19 cellular contexts compared by ENCODE assay signal in genomic region chr13:33454844-33455256, GRCh38.
DNase-seq lines count a peak whose midpoint lies in the region; ATAC-seq and TF ChIP-seq lines count a peak whose summit lies in the region.
"Had no signal": no experiment of that assay in that cellular context is flagged by ENCODE, and none has a peak within 500 bp of the region (broad histone marks: within the 10 kb centered on the region; RNA-seq: fewer than 3 reads in every experiment).

No MANE protein-coding gene starts in this region.

- H3K9ac ChIP-seq in mammary epithelial cell (ENCODE audit: insufficient read depth, low read length) (no peak overlapping the region), mesenchymal stem cell (ENCODE audit: low read length) (peak overlapping the region; percentile 77)

- no TSS peak for BruUV-seq in mammary epithelial cell (replicated peaks; lab: Mats Ljungman, UMichigan)

- H2BK12ac ChIP-seq in mesenchymal stem cell (ENCODE audit: low read length in 2 of 2) = no peak overlapping the region

- H3K27ac ChIP-seq in mammary epithelial cell (ENCODE audit: insufficient read depth, low read depth, low read length) (no peak overlapping the region), mesenchymal stem cell (ENCODE audit: low read length, poor library complexity, severe bottlenecking) (no peak overlapping the region), thoracic aorta (peak overlapping the region; percentile 60 to 62), SJCRH30 (no peak overlapping the region)
- H3K27ac ChIP-seq: C4-2B, pancreas, upper lobe of right lung had no signal

- H4K20me1 ChIP-seq in mammary epithelial cell (ENCODE audit: insufficient read depth, low read length) = no peaks in the 10 kb centered on the region

- H2BK15ac ChIP-seq in mesenchymal stem cell (ENCODE audit: low read depth, poor library complexity, severe bottlenecking) = no peak overlapping the region

- in situ Hi-C loops in mammary epithelial cell (cut with MboI; ENCODE audit: low sequenced_read_pairs in 2 of 2) = no loop called here

- no peak for ATAC-seq in thoracic aorta (ENCODE audit: insufficient number of reproducible peaks, low FRiP score, low read depth)
- ATAC-seq: upper lobe of right lung had no signal

- H3K14ac ChIP-seq in mesenchymal stem cell (ENCODE audit: low read length in 2 of 2) = no peak overlapping the region

- H4K91ac ChIP-seq in mesenchymal stem cell (ENCODE audit: low read length) = no peak overlapping the region

- no peak overlapping the region for H3K23ac ChIP-seq in mesenchymal stem cell (ENCODE audit: low read length in 2 of 2)

- TF ChIP-seq CTCF in mammary epithelial cell (conservative IDR thresholded peaks at IDR 0.05 in 1 of 2, IDR thresholded peaks at IDR 0.05 in 1 of 2; ENCODE audit: extremely low read depth in 1 of 2, insufficient read depth in 1 of 2, low read depth in 1 of 2, low read length in 2 of 2) (no peak), thoracic aorta (IDR thresholded peaks at IDR 0.05) (no peak)

- H3K79me2 ChIP-seq in mammary epithelial cell (ENCODE audit: insufficient read depth, low read length) = no peaks in the 10 kb centered on the region

- CTCF ChIA-PET in mammary epithelial cell (lab: Charles Lee; ENCODE audit: low non-redundant PET) = no interaction called here

- no peak overlapping the region for H4K8ac ChIP-seq in mesenchymal stem cell (ENCODE audit: low read length)

- no peak overlapping the region for H2BK120ac ChIP-seq in mesenchymal stem cell (ENCODE audit: low read depth, low read length)

- H2AFZ ChIP-seq in mammary epithelial cell (ENCODE audit: low read depth, low read length) (peak overlapping the region; percentile 20), mesenchymal stem cell (ENCODE audit: low read depth, low read length) (no peak overlapping the region)

- H3K4me3 ChIP-seq in mammary epithelial cell (replicated peaks in 1 of 3; ENCODE audit: insufficient read depth in 1 of 3, low read depth in 2 of 3, low read length in 3 of 3) = no peak overlapping the region
- H3K4me3 ChIP-seq in mesenchymal stem cell (ENCODE audit: insufficient read depth in 1 of 2, low read depth in 1 of 2, low read length in 2 of 2) = no peak overlapping the region
- H3K4me3 ChIP-seq in thoracic aorta = no peak overlapping the region
- no peak overlapping the region for H3K4me3 ChIP-seq in SJCRH30
- H3K4me3 ChIP-seq: pancreas, upper lobe of right lung had no signal

- no peak overlapping the region for H3K18ac ChIP-seq in mesenchymal stem cell (ENCODE audit: low read depth in 1 of 2, low read length in 2 of 2)

- no peak overlapping the region for H3K4ac ChIP-seq in mesenchymal stem cell (ENCODE audit: low read depth in 1 of 2, low read length in 2 of 2)

- no peak overlapping the region for H2BK5ac ChIP-seq in mesenchymal stem cell (ENCODE audit: low read depth, low read length, poor library complexity, severe bottlenecking)

- H3K4me2 ChIP-seq in mammary epithelial cell (ENCODE audit: insufficient read depth, low read depth, low read length) (no peak overlapping the region), mesenchymal stem cell (ENCODE audit: low read length, poor library complexity, severe bottlenecking) (no peak overlapping the region)

- DNase-seq in H4 (ENCODE audit: low spot score) (peak; percentile 7), mammary epithelial cell (no peak), mesenchymal stem cell (no peak), thoracic aorta (ENCODE audit: low spot score) (no peak), DMS53 (lab: John Stamatoyannopoulos, UW) (no peak), hepatic stellate cell (ENCODE audit: low spot score) (no peak), SJCRH30 (no peak), posterior vena cava (ENCODE audit: low spot score) (no peak)
- DNase-seq: activated CD4-positive, CD25-positive, alpha-beta regulatory T cell treated with anti-CD3 and anti-CD28 coated beads, Interleukin-2, amount 50 U/mL, for 72 hours; activated naive CD8-positive, alpha-beta T cell treated with anti-CD3 and anti-CD28 coated beads, Interleukin-2, amount 10 ng/mL, durations not matched to agents 7 days and 5 days; activated T-cell treated with anti-CD3 and anti-CD28 coated beads, Interleukin-2, amount 50 U/mL, for 1 hour; DMS79; erythroblast; NCI-H1436; NCI-H524 treated with DMSO at 0.1 percent for 48 hours; pancreas; T-helper 1 cell; upper lobe of right lung had no signal

- H3K79me1 ChIP-seq in mesenchymal stem cell (replicated peaks; ENCODE audit: low read length, poor library complexity, severe bottlenecking) = no peaks in the 10 kb centered on the region

- H3K27me3 ChIP-seq in mammary epithelial cell (ENCODE audit: insufficient read depth, low read length) (no peaks in the 10 kb centered on the region), mesenchymal stem cell (ENCODE audit: control insufficient read depth in 1 of 2, insufficient read depth in 1 of 2, low read length in 2 of 2) (no peaks in the 10 kb centered on the region), thoracic aorta (replicated peaks; ENCODE audit: insufficient read depth) (no peaks in the 10 kb centered on the region), SJCRH30 (no peaks in the 10 kb centered on the region)
- H3K27me3 ChIP-seq: pancreas, upper lobe of right lung had no signal

- H3K9me3 ChIP-seq in mammary epithelial cell (replicated peaks; ENCODE audit: insufficient read depth, low read length) (no peaks in the 10 kb centered on the region), mesenchymal stem cell (ENCODE audit: control insufficient read depth, low read length) (peaks cover 10% of the 10 kb centered on the region), thoracic aorta (peaks cover 8% of the 10 kb centered on the region), SJCRH30 (replicated peaks) (peaks cover 12% of the 10 kb centered on the region)
- H3K9me3 ChIP-seq: pancreas, upper lobe of right lung had no signal

- dilution Hi-C loops in mammary epithelial cell (cut with HindIII; ENCODE audit: low sequenced_read_pairs) = loop anchor here (5.0 kb wide), 1 partner anchor 32 kb away; no protein-coding TSS in a partner anchor

- H2AK5ac ChIP-seq in mesenchymal stem cell (ENCODE audit: low read length, severe bottlenecking) = no peak overlapping the region

- intact Hi-C loops in mammary epithelial cell (cut with micrococcal nuclease) (no loop called here), posterior vena cava (cut with DNase I) (no loop called here)

- H3K4me1 ChIP-seq in mammary epithelial cell (ENCODE audit: insufficient read depth, low read length) (no peaks in the 10 kb centered on the region), mesenchymal stem cell (ENCODE audit: control insufficient read depth, insufficient read depth, low read depth, low read length) (peaks cover 2% of the 10 kb centered on the region), thoracic aorta (ENCODE audit: control insufficient read depth in 1 of 2, low read depth in 2 of 2) (peaks cover 17 to 37% of the 10 kb centered on the region in 2 donors), SJCRH30 (no peaks in the 10 kb centered on the region)
- H3K4me1 ChIP-seq: upper lobe of right lung had no signal

- no peaks in the 10 kb centered on the region for H3K36me3 ChIP-seq in mammary epithelial cell (ENCODE audit: insufficient read depth, low read length)
- no peaks in the 10 kb centered on the region for H3K36me3 ChIP-seq in mesenchymal stem cell (ENCODE audit: control insufficient read depth in 1 of 2, insufficient read depth in 2 of 2, low read depth in 1 of 2, low read length in 2 of 2)
- no peaks in the 10 kb centered on the region for H3K36me3 ChIP-seq in thoracic aorta
- no peaks in the 10 kb centered on the region for H3K36me3 ChIP-seq in SJCRH30
- H3K36me3 ChIP-seq: pancreas, upper lobe of right lung had no signal

Comparison
In these comparisons a context has a peak if more than half of its experiments do, and no peak if none do; other contexts are left out.
1. H3K27ac ChIP-seq: peak in thoracic aorta (2 of 2); none in mammary epithelial cell (single experiment), mesenchymal stem cell (single experiment) and SJCRH30 (single experiment).